8 cellular contexts compared by ENCODE assay signal in genomic region chr6:30781697-30782424, GRCh38. TPM values are rescaled to one million over a fixed set of nuclear protein-coding genes. Genes with fewer than 3 reads are reported as not detected.
DNase-seq lines count a peak whose midpoint lies in the region; ATAC-seq, FAIRE-seq and TF ChIP-seq lines count a peak whose summit lies in the region.

No MANE protein-coding gene starts in this region.

- no peak overlapping the region for H2AFZ ChIP-seq in H9 (ENCODE audit: low read length)

- H3K4me2 ChIP-seq in H9 (ENCODE audit: insufficient read depth, insufficient read length, low read length), result no peak overlapping the region

- H3K4me3 ChIP-seq in lower lobe of right lung (peak overlapping the region; percentile 1), stomach (no peak overlapping the region)

- no peaks in the 10 kb centered on the region for H3K9me3 Mint-ChIP-seq in T-helper 1 cell treated with Interleukin-12 subunit alpha and Interleukin-12 subunit beta and Interleukin-4 antibody, amounts not matched to agents 30 μg/mL and 1 μg/mL, for 36 hours
- H3K9me3 Mint-ChIP-seq in H9, result peaks cover 11 to 13% of the 10 kb centered on the region in 2 experiments

- no peak for TF ChIP-seq POLR2A in GM12892 (IDR thresholded peaks at IDR 0.05; ENCODE audit: low read depth, low read length)
- no peak for TF ChIP-seq POLR2A in stomach (IDR thresholded peaks at IDR 0.05)

- peak overlapping the region; percentile 56 for H3K27ac Mint-ChIP-seq in T-helper 1 cell treated with Interleukin-12 subunit alpha and Interleukin-12 subunit beta and Interleukin-4 antibody, amounts not matched to agents 30 μg/mL and 1 μg/mL, for 36 hours
- H3K27ac Mint-ChIP-seq in H9, result no peak overlapping the region

- no peak overlapping the region for H2BK20ac ChIP-seq in H9 (ENCODE audit: low read depth, low read length, poor library complexity, severe bottlenecking)

- no peak overlapping the region for H4K8ac ChIP-seq in H9 (replicated peaks; ENCODE audit: insufficient read length, low read depth, low read length)

- no peaks in the 10 kb centered on the region for H3K23me2 ChIP-seq in H9 (ENCODE audit: insufficient read length, low read depth, low read length, poor library complexity, severe bottlenecking)

- peak; percentile 67 for FAIRE-seq in GM12892 (lab: Jason Lieb, UNC)

- no peak overlapping the region for H3K14ac ChIP-seq in H9 (ENCODE audit: insufficient read depth, low read length)

- no peak overlapping the region for H2BK5ac ChIP-seq in H9 (ENCODE audit: insufficient read length, low read length)

- H2BK15ac ChIP-seq in H9 (ENCODE audit: low read depth, low read length), result no peak overlapping the region

- no peaks in the 10 kb centered on the region for H3K79me2 ChIP-seq in H9 (ENCODE audit: insufficient read depth, low read length)

- H3K36me3 ChIP-seq in lower lobe of right lung (no peaks in the 10 kb centered on the region), stomach (no peaks in the 10 kb centered on the region)

- peak; percentile 84 to 90 for ATAC-seq in lower lobe of right lung
- no peak for ATAC-seq in GM19395 (IDR thresholded peaks at IDR 0.05; ENCODE audit: unreplicated experiment)

- H3K4me1 ChIP-seq in lower lobe of right lung (peaks cover 59% of the 10 kb centered on the region), stomach (peaks cover 45 to 66% (median 54%) of the 10 kb centered on the region in 4 donors), H9 (ENCODE audit: insufficient read depth, low read length) (no peaks in the 10 kb centered on the region; the same call in 1 of the 2 replicates)

- no peak overlapping the region for H3T11ph ChIP-seq in H9 (ENCODE audit: low read length)

- H3K27me3 ChIP-seq in lower lobe of right lung (ENCODE audit: low read depth), result no peaks in the 10 kb centered on the region
- H3K27me3 ChIP-seq in stomach, result no peaks in the 10 kb centered on the region
- no peaks in the 10 kb centered on the region for H3K27me3 ChIP-seq in H9 (ENCODE audit: insufficient read depth, low read length)

- no peak overlapping the region for H2AK5ac ChIP-seq in H9 (ENCODE audit: insufficient read length, low read length)

- H4K91ac ChIP-seq in H9 (ENCODE audit: insufficient read length, low read depth, low read length), result no peak overlapping the region

- no peak overlapping the region for H3K4ac ChIP-seq in H9 (ENCODE audit: low read depth, low read length)

- H3K27me3 Mint-ChIP-seq in T-helper 1 cell treated with Interleukin-12 subunit alpha and Interleukin-12 subunit beta and Interleukin-4 antibody, amounts not matched to agents 30 μg/mL and 1 μg/mL, for 36 hours (ENCODE audit: low read depth), result no peaks in the 10 kb centered on the region
- peaks cover 15% of the 10 kb centered on the region for H3K27me3 Mint-ChIP-seq in H9 (ENCODE audit: low read depth)

- TF ChIP-seq EP300 in stomach (IDR thresholded peaks at IDR 0.05), result peak; percentile 81

- no peaks in the 10 kb centered on the region for H3K79me1 ChIP-seq in H9 (ENCODE audit: insufficient read depth, low read depth, low read length, poor library complexity, severe bottlenecking)

- no peak overlapping the region for H3K56ac ChIP-seq in H9 (ENCODE audit: insufficient read length, low read depth, low read length)

- no peak overlapping the region for H2BK12ac ChIP-seq in H9 (ENCODE audit: insufficient read length, low read depth, low read length)

- H3K27ac ChIP-seq in lower lobe of right lung, result peak overlapping the region; percentile 88
- peak overlapping the region; percentile 79 to 96 (median 87) for H3K27ac ChIP-seq in stomach
- no peak overlapping the region for H3K27ac ChIP-seq in H9 (ENCODE audit: insufficient read length, low read depth, low read length)

- H3K4me3 Mint-ChIP-seq in T-helper 1 cell treated with Interleukin-12 subunit alpha and Interleukin-12 subunit beta and Interleukin-4 antibody, amounts not matched to agents 30 μg/mL and 1 μg/mL, for 36 hours, result peak overlapping the region; percentile 37
- H3K4me3 Mint-ChIP-seq in H9, result no peak overlapping the region

- no peak overlapping the region for H2BK120ac ChIP-seq in H9 (ENCODE audit: low read depth, low read length, poor library complexity, severe bottlenecking)

- H3K9me3 ChIP-seq in lower lobe of right lung, result no peaks in the 10 kb centered on the region
- H3K9me3 ChIP-seq in stomach, result no peaks in the 10 kb centered on the region
- no peaks in the 10 kb centered on the region for H3K9me3 ChIP-seq in H9 (ENCODE audit: control insufficient read depth, low read depth, low read length)

- intact Hi-C loops in lower lobe of right lung (cut with DNase I) (no loop called here), stomach (cut with DNase I; ENCODE audit: low total_unique reads) (no loop called here)

- no peaks in the 10 kb centered on the region for H4K20me1 ChIP-seq in H9 (ENCODE audit: control insufficient read depth, insufficient read depth, insufficient read length)

- H3K23ac ChIP-seq in H9 (ENCODE audit: insufficient read length, low read depth, low read length), result no peak overlapping the region

- no peak overlapping the region for H4K5ac ChIP-seq in H9 (ENCODE audit: insufficient read length, low read depth, low read length)

- H3K36me3 Mint-ChIP-seq in T-helper 1 cell treated with Interleukin-12 subunit alpha and Interleukin-12 subunit beta and Interleukin-4 antibody, amounts not matched to agents 30 μg/mL and 1 μg/mL, for 36 hours (ENCODE audit: low read depth), result no peaks in the 10 kb centered on the region
- peaks cover 7 to 18% (median 10%) of the 10 kb centered on the region in 3 experiments for H3K36me3 Mint-ChIP-seq in H9 (ENCODE audit: insufficient read depth in 1 of 3, low read depth in 3 of 3)

- TF ChIP-seq CTCF in lower lobe of right lung (IDR thresholded peaks at IDR 0.05), result no peak
- no peak for TF ChIP-seq CTCF in stomach (IDR thresholded peaks at IDR 0.05)
- TF ChIP-seq CTCF in H9 (conservative IDR thresholded peaks at IDR 0.05), result no peak

- H3K9ac ChIP-seq in H9 (ENCODE audit: extremely low read depth, insufficient read length, low read length), result no peak overlapping the region

- no peak overlapping the region for H3K18ac ChIP-seq in H9 (ENCODE audit: insufficient read length, low read depth, low read length)

- H3K4me1 Mint-ChIP-seq in T-helper 1 cell treated with Interleukin-12 subunit alpha and Interleukin-12 subunit beta and Interleukin-4 antibody, amounts not matched to agents 30 μg/mL and 1 μg/mL, for 36 hours (ENCODE audit: low read depth), result peaks cover 62% of the 10 kb centered on the region
- H3K4me1 Mint-ChIP-seq in H9, result peaks cover 15 to 17% of the 10 kb centered on the region in 2 experiments

- WGBS in stomach, 5 donors, result 9 to 17% (median 12%) methylated on average over 13 of the region's 13 CpGs
- WGBS in H9 (ENCODE audit: extremely low coverage, insufficient read length, low lambda C conversion rate), result no CpG with 5 or more reads among the region's 13 CpGs

- DNase-seq in GM12892 (ENCODE audit: insufficient read length) (no peak), NCI-H146 treated with DMSO at 0.1 percent for 48 hours (lab: John Stamatoyannopoulos, UW; ENCODE audit: unreplicated experiment) (peak; percentile 74), dermis blood vessel endothelial cell (peak; percentile 90), lower lobe of right lung (peak; percentile 95), stomach (peak; percentile 97), H9 (no peak)

RNA-seq across cellular contexts. Expression of gene IER3, which starts 37.5 kb away (rescaled TPM):
- polyA plus RNA-seq in GM12892 (2012; ENCODE audit: missing spikeins), result 49.1 TPM
- total RNA-seq in dermis blood vessel endothelial cell (74.4 and 134 TPM in 2 replicates), lower lobe of right lung (18.0 TPM), stomach (100 to 1,000 TPM in 2 of 5 donors, 10 to 100 TPM in 3; 16.5 to 144 (median 92.8) TPM), H9 (2021) (42.9 and 43.5 TPM in 2 replicates)
- polyA plus RNA-seq in stomach, result 100 to 1,000 TPM; 112 to 187 (median 147) TPM

RNA-seq across cellular contexts. Expression of gene FLOT1, which starts 39.4 kb away (rescaled TPM):
- 105 TPM for polyA plus RNA-seq in GM12892 (2012; ENCODE audit: missing spikeins)
- total RNA-seq in dermis blood vessel endothelial cell, result 71.5 and 124 TPM in 2 replicates
- total RNA-seq in lower lobe of right lung, result 151 TPM
- total RNA-seq in stomach, result 100 to 1,000 TPM in 2 of 5 donors, 10 to 100 TPM in 3; 40.6 to 201 (median 74.7) TPM
- 100 to 1,000 TPM; 145 to 178 (median 151) TPM for polyA plus RNA-seq in stomach
- 107 and 111 TPM in 2 replicates for total RNA-seq in H9 (2021)

Comparison
In these comparisons a context has a peak if more than half of its experiments do, and no peak if none do; other contexts are left out.
1. DNase-seq: peak in NCI-H146 treated with DMSO at 0.1 percent for 48 hours (single experiment), dermis blood vessel endothelial cell (single experiment), lower lobe of right lung (single experiment) and stomach (single experiment); none in GM12892 (single experiment) and H9 (single experiment).